19 cellular contexts compared by ENCODE assay signal in genomic region chr2:217147751-217148318, GRCh38.
DNase-seq lines count a peak whose midpoint lies in the region; ATAC-seq and TF ChIP-seq lines count a peak whose summit lies in the region.
"Had no signal": no experiment of that assay in that cellular context is flagged by ENCODE, and none has a peak within 500 bp of the region (broad histone marks: within the 10 kb centered on the region; RNA-seq: fewer than 3 reads in every experiment).

No MANE protein-coding gene starts in this region.

- H3K4me1 Mint-ChIP-seq in natural killer cell = no peaks in the 10 kb centered on the region
- H3K4me1 Mint-ChIP-seq: B cell; CD4-positive, CD25-positive, alpha-beta regulatory T cell had no signal

- no peak overlapping the region for H3K27ac ChIP-seq in left lung
- H3K27ac ChIP-seq: 22Rv1 had no signal

- DNase-seq in SIG-M5 treated with dmso at 0.1 percent for 504 hours (lab: John Stamatoyannopoulos, UW; ENCODE audit: unreplicated experiment) (peak; percentile 13), SIG-M5 (lab: John Stamatoyannopoulos, UW) (no peak), erythroblast (lab: John Stamatoyannopoulos, UW) (peak; percentile 72 to 87), left lung (no peak), natural killer cell (no peak), T-helper 2 cell (no peak), cerebellar cortex (ENCODE audit: low spot score) (no peak)
- DNase-seq: CD4-positive, CD25-positive, alpha-beta regulatory T cell; Kasumi-1; NCI-H1105 treated with DMSO at 0.1 percent for 48 hours; NCI-H187; NCI-H446; NCI-H69; NK-92 treated with Interleukin-12 subunit alpha and Interleukin-12 subunit beta, amount 100 ng/mL, for 24 hours; RPMI8226 had no signal

- H3K9me3 Mint-ChIP-seq in natural killer cell = no peaks in the 10 kb centered on the region

- intact Hi-C loops in left lung (cut with DNase I) (no loop called here), natural killer cell (cut with micrococcal nuclease) (no loop called here)

- peaks cover 0 to 2% of the 10 kb centered on the region in 2 donors for H3K9me3 ChIP-seq in left lung
- H3K9me3 ChIP-seq: HAP-1 had no signal

- H3K27me3 Mint-ChIP-seq in natural killer cell (ENCODE audit: low read depth in 2 of 2) = peaks cover 5 to 22% of the 10 kb centered on the region in 2 donors
- H3K27me3 Mint-ChIP-seq: CD4-positive, CD25-positive, alpha-beta regulatory T cell had no signal

- no peak for TF ChIP-seq CTCF in left lung (IDR thresholded peaks at IDR 0.05)
- TF ChIP-seq CTCF in natural killer cell (IDR thresholded peaks at IDR 0.05) = no peak

- TF ChIP-seq POLR2A in erythroblast (IDR thresholded peaks at IDR 0.05; ENCODE audit: low read length) = peak; percentile 70

- ATAC-seq in left lung (peak; percentile 24), natural killer cell (no peak), GM21737 (IDR thresholded peaks at IDR 0.05; ENCODE audit: unreplicated experiment) (no peak)

- H3K36me3 Mint-ChIP-seq in natural killer cell = no peaks in the 10 kb centered on the region
- H3K36me3 Mint-ChIP-seq: CD4-positive, CD25-positive, alpha-beta regulatory T cell had no signal

- H3K4me3 Mint-ChIP-seq in natural killer cell = no peak overlapping the region
- H3K4me3 Mint-ChIP-seq: B cell; CD4-positive, CD25-positive, alpha-beta regulatory T cell had no signal

- H3K36me3 ChIP-seq in left lung = no peaks in the 10 kb centered on the region
- H3K36me3 ChIP-seq: HAP-1 had no signal

- H3K4me1 ChIP-seq in left lung = no peaks in the 10 kb centered on the region
- H3K4me1 ChIP-seq: HAP-1 had no signal

- no peak overlapping the region for H3K27ac Mint-ChIP-seq in natural killer cell
- H3K27ac Mint-ChIP-seq: B cell; CD4-positive, CD25-positive, alpha-beta regulatory T cell had no signal

- peaks cover 0 to 11% of the 10 kb centered on the region in 2 donors for H3K27me3 ChIP-seq in left lung

- no peak overlapping the region for H3K4me3 ChIP-seq in left lung
- H3K4me3 ChIP-seq: HAP-1 had no signal

Comparison
In these comparisons a context has a peak if more than half of its experiments do, and no peak if none do; other contexts are left out.
1. DNase-seq: peak in SIG-M5 treated with dmso at 0.1 percent for 504 hours (single experiment) and erythroblast (2 of 2); none in SIG-M5 (single experiment), left lung (0 of 2), natural killer cell (single experiment), T-helper 2 cell (0 of 5) and cerebellar cortex (single experiment).